In genomic region chr3:71785594-71786472, GRCh38 we compare ENCODE assay signal across 11 cellular contexts. TPM values are rescaled to one million over a fixed set of nuclear protein-coding genes. Genes with fewer than 3 reads are reported as not detected.
A peak's percentile ranks its signal among the peaks of the same experiment; 100 is the strongest.
DNase-seq lines count a peak whose midpoint lies in the region; ATAC-seq and TF ChIP-seq lines count a peak whose summit lies in the region.
"Had no signal": no experiment of that assay in that cellular context is flagged by ENCODE, and none has a peak within 500 bp of the region (broad histone marks: within the 10 kb centered on the region; RNA-seq: fewer than 3 reads in every experiment).

No MANE protein-coding gene starts in this region.

- no peaks in the 10 kb centered on the region for H3K36me3 Mint-ChIP-seq in activated naive CD4-positive, alpha-beta T cell treated with anti-CD3 and anti-CD28 coated beads, Interleukin-2, amount 50 U/mL, for 24 hours
- H3K36me3 Mint-ChIP-seq in activated naive CD8-positive, alpha-beta T cell treated with anti-CD3 and anti-CD28 coated beads for 36 hours = no peaks in the 10 kb centered on the region

- H3K27ac Mint-ChIP-seq in activated naive CD4-positive, alpha-beta T cell treated with anti-CD3 and anti-CD28 coated beads, Interleukin-2, amount 50 U/mL, for 24 hours = no peak overlapping the region
- no peak overlapping the region for H3K27ac Mint-ChIP-seq in activated naive CD8-positive, alpha-beta T cell treated with anti-CD3 and anti-CD28 coated beads for 36 hours

- no peak for ATAC-seq in lower lobe of right lung
- no peak for ATAC-seq in thoracic aorta (ENCODE audit: insufficient number of reproducible peaks, low FRiP score, low read depth)
- ATAC-seq in GM21619 (IDR thresholded peaks at IDR 0.05; ENCODE audit: unreplicated experiment) = no peak

- no peaks in the 10 kb centered on the region for H3K9me3 Mint-ChIP-seq in activated naive CD4-positive, alpha-beta T cell treated with anti-CD3 and anti-CD28 coated beads, Interleukin-2, amount 50 U/mL, for 24 hours
- no peaks in the 10 kb centered on the region for H3K9me3 Mint-ChIP-seq in activated naive CD8-positive, alpha-beta T cell treated with anti-CD3 and anti-CD28 coated beads for 36 hours

- peaks cover 36% of the 10 kb centered on the region for H3K27me3 Mint-ChIP-seq in activated naive CD4-positive, alpha-beta T cell treated with anti-CD3 and anti-CD28 coated beads, Interleukin-2, amount 50 U/mL, for 24 hours
- H3K27me3 Mint-ChIP-seq in activated naive CD8-positive, alpha-beta T cell treated with anti-CD3 and anti-CD28 coated beads for 36 hours = peaks cover 58% of the 10 kb centered on the region

- intact Hi-C loops in lower lobe of right lung (cut with DNase I) = no loop called here
- intact Hi-C loops in lower leg skin (cut with DNase I; ENCODE audit: low total_unique reads) = no loop called here

- H3K4me3 ChIP-seq in lower lobe of right lung (peak overlapping the region; percentile 39), thoracic aorta (peak overlapping the region; percentile 47), lower leg skin (ENCODE audit: low read depth, poor library complexity, severe bottlenecking) (no peak overlapping the region)

- 6 to 9% methylated on average over 29 of the region's 29 CpGs for WGBS in lower leg skin, 2 donors

- peaks cover 19% of the 10 kb centered on the region for H3K4me1 Mint-ChIP-seq in activated naive CD4-positive, alpha-beta T cell treated with anti-CD3 and anti-CD28 coated beads, Interleukin-2, amount 50 U/mL, for 24 hours
- peaks cover 17% of the 10 kb centered on the region for H3K4me1 Mint-ChIP-seq in activated naive CD8-positive, alpha-beta T cell treated with anti-CD3 and anti-CD28 coated beads for 36 hours

- TF ChIP-seq CTCF in lower lobe of right lung (IDR thresholded peaks at IDR 0.05) (no peak), thoracic aorta (IDR thresholded peaks at IDR 0.05) (no peak), lower leg skin (IDR thresholded peaks at IDR 0.05) (no peak), GM13976 (IDR thresholded peaks at IDR 0.05; ENCODE audit: borderline replicate concordance, control extremely low read depth, extremely low read depth, insufficient read depth, missing control alignments) (no peak)

- H3K4me1 ChIP-seq in lower lobe of right lung (peaks cover 16% of the 10 kb centered on the region), thoracic aorta (ENCODE audit: control insufficient read depth in 1 of 2, low read depth in 2 of 2) (peaks cover 7 to 21% of the 10 kb centered on the region in 2 donors)

- H3K36me3 ChIP-seq in lower lobe of right lung = no peaks in the 10 kb centered on the region
- H3K36me3 ChIP-seq in thoracic aorta = no peaks in the 10 kb centered on the region

- H3K27me3 ChIP-seq in lower lobe of right lung (ENCODE audit: low read depth) = peaks cover 59% of the 10 kb centered on the region
- H3K27me3 ChIP-seq in thoracic aorta (replicated peaks; ENCODE audit: insufficient read depth) = peaks cover 37% of the 10 kb centered on the region

- no peak overlapping the region for H3K27ac ChIP-seq in lower lobe of right lung
- no peak overlapping the region for H3K27ac ChIP-seq in thoracic aorta
- H3K27ac ChIP-seq: C4-2B, epithelial cell of prostate had no signal

- no peak for TF ChIP-seq POLR2A in lower leg skin (IDR thresholded peaks at IDR 0.05)

- no peak for DNase-seq in activated naive CD4-positive, alpha-beta T cell treated with anti-CD3 and anti-CD28 coated beads, Interleukin-2, amount 50 U/mL, for 16 hours
- no peak for DNase-seq in activated naive CD8-positive, alpha-beta T cell treated with anti-CD3 and anti-CD28 coated beads for 36 hours
- no peak for DNase-seq in lower lobe of right lung
- DNase-seq in thoracic aorta (ENCODE audit: low spot score) = no peak
- DNase-seq in lower leg skin (ENCODE audit: low spot score in 2 of 2) = no peak
- no peak for DNase-seq in GM13976 (ENCODE audit: low spot score)
- DNase-seq: SIG-M5 had no signal

- H3K9me3 ChIP-seq in lower lobe of right lung (no peaks in the 10 kb centered on the region), thoracic aorta (no peaks in the 10 kb centered on the region)

- H3K4me3 Mint-ChIP-seq in activated naive CD4-positive, alpha-beta T cell treated with anti-CD3 and anti-CD28 coated beads, Interleukin-2, amount 50 U/mL, for 24 hours = peak overlapping the region; percentile 82
- H3K4me3 Mint-ChIP-seq in activated naive CD8-positive, alpha-beta T cell treated with anti-CD3 and anti-CD28 coated beads for 36 hours = peak overlapping the region; percentile 64

- in situ Hi-C loops in GM13976 (cut with MboI; ENCODE audit: low sequenced_read_pairs, unreplicated experiment) = no loop called here

RNA-seq across cellular contexts. Expression of gene PROK2, which starts 0.9 kb away (rescaled TPM):
- total RNA-seq in activated naive CD8-positive, alpha-beta T cell treated with anti-CD3 and anti-CD28 coated beads for 36 hours = under 1 TPM in 1 of 2 experiments, not detected in 1; 0.34 TPM
- total RNA-seq in lower lobe of right lung (7.4 TPM), thoracic aorta (under 1 TPM in 1 of 2 donors, not detected in 1; 0.71 TPM), lower leg skin (not detected)

RNA-seq across cellular contexts. Expression of gene GPR27, which starts 32.2 kb away (rescaled TPM):
- under 1 TPM; 0.68 to 0.91 TPM for total RNA-seq in activated naive CD8-positive, alpha-beta T cell treated with anti-CD3 and anti-CD28 coated beads for 36 hours
- total RNA-seq in lower lobe of right lung = 2.6 TPM
- 1 to 10 TPM in 1 of 2 donors, under 1 TPM in 1; 0.54 to 1.3 TPM for total RNA-seq in thoracic aorta
- 1 to 10 TPM; 1.9 to 4.5 (median 2.5) TPM for total RNA-seq in lower leg skin
